In genomic region chr12:122421815-122422737, GRCh38 we compare ENCODE assay signal across 1 cellular context.
TF ChIP-seq lines count a peak whose summit lies in the region.

Gene CLIP1, minus strand, starts transcription at chr12:122422669. Its CDS starts 42,217 bp downstream, at chr12:122380452.

TF ChIP-seq in HepG2, 621 proteins besides CTCF, POLR2A, EP300 and RAD21 (continued from another document and continues in another):
- TF ChIP-seq PATZ1 (CRISPR knock-in tag; IDR thresholded peaks at IDR 0.05) (peak; percentile 29; the same call in 1 of the 2 replicates), ZBTB3 (CRISPR knock-in tag; IDR thresholded peaks at IDR 0.05; ENCODE audit: borderline replicate concordance, low read depth) (no peak), FOXO1 (CRISPR knock-in tag; IDR thresholded peaks at IDR 0.05) (0 out of 2 replicates have a peak, but pooled peaks have one; percentile 21), RNF2 (conservative IDR thresholded peaks at IDR 0.05; ENCODE audit: low read depth) (no peak), KAT7 (CRISPR knock-in tag; IDR thresholded peaks at IDR 0.05; ENCODE audit: borderline replicate concordance) (peak; percentile 78; the same call in 1 of the 2 replicates), STAG1 (CRISPR knock-in tag; IDR thresholded peaks at IDR 0.05) (peak; percentile 19; the same call in 1 of the 2 replicates), MBD4 (IDR thresholded peaks at IDR 0.05; ENCODE audit: borderline replicate concordance, low read length) (no peak), ZNF282 (IDR thresholded peaks at IDR 0.05; ENCODE audit: partially characterized antibody) (no peak), NKX3-1 (CRISPR knock-in tag; IDR thresholded peaks at IDR 0.05) (no peak), CENPX (CRISPR knock-in tag; IDR thresholded peaks at IDR 0.05) (no peak), HNF1B (CRISPR knock-in tag; IDR thresholded peaks at IDR 0.05) (no peak), ZNF503 (CRISPR knock-in tag; IDR thresholded peaks at IDR 0.05) (no peak), TAF15 (IDR thresholded peaks at IDR 0.05; ENCODE audit: low read depth, low read length, poor library complexity, severe bottlenecking) (no peak), ZIK1 (CRISPR knock-in tag; IDR thresholded peaks at IDR 0.05; ENCODE audit: borderline replicate concordance, low read depth) (peak; percentile 41; the same call in 1 of the 2 replicates), HNRNPK (IDR thresholded peaks at IDR 0.05; ENCODE audit: low read depth, low read length, poor library complexity, severe bottlenecking) (peak; percentile 57), ZNF530 (CRISPR knock-in tag; IDR thresholded peaks at IDR 0.05; ENCODE audit: low read depth) (no peak), ZNF615 (CRISPR knock-in tag; IDR thresholded peaks at IDR 0.05; ENCODE audit: borderline replicate concordance) (no peak), RCOR2 (CRISPR knock-in tag; IDR thresholded peaks at IDR 0.05) (no peak), ETV5 (CRISPR knock-in tag; IDR thresholded peaks at IDR 0.05; ENCODE audit: borderline replicate concordance) (peak; percentile 54), NR2F6 (IDR thresholded peaks at IDR 0.05) (no peak), NR2F6 (CRISPR knock-in tag; IDR thresholded peaks at IDR 0.05) (peak; percentile 26; the same call in 1 of the 2 replicates), NFKBIZ (CRISPR knock-in tag; IDR thresholded peaks at IDR 0.05) (no peak), MXI1 (IDR thresholded peaks at IDR 0.05; ENCODE audit: borderline replicate concordance, low read depth, low read length) (0 out of 3 replicates have a peak, but pooled peaks have one; percentile 14), ZKSCAN1 (IDR thresholded peaks at IDR 0.05; ENCODE audit: low read length) (no peak), ZFP82 (CRISPR knock-in tag; IDR thresholded peaks at IDR 0.05; ENCODE audit: borderline replicate concordance) (peak; percentile 35; the same call in 1 of the 2 replicates), ATF7-NPFF (CRISPR knock-in tag; IDR thresholded peaks at IDR 0.05; ENCODE audit: low read depth) (0 out of 2 replicates have a peak, but pooled peaks have one; percentile 15), PRMT3 (CRISPR knock-in tag; IDR thresholded peaks at IDR 0.05; ENCODE audit: borderline replicate concordance, low read depth) (peak; percentile 21; the same call in 1 of the 2 replicates), TERF1 (CRISPR knock-in tag; IDR thresholded peaks at IDR 0.05) (no peak), MXD1 (CRISPR knock-in tag; IDR thresholded peaks at IDR 0.05) (peak; percentile 52; the same call in 1 of the 2 replicates), ZNF782 (CRISPR knock-in tag; IDR thresholded peaks at IDR 0.05; ENCODE audit: borderline replicate concordance) (no peak), HES4 (CRISPR knock-in tag; IDR thresholded peaks at IDR 0.05; ENCODE audit: borderline replicate concordance) (peak; percentile 65; the same call in 1 of the 2 replicates), PREB (CRISPR knock-in tag; IDR thresholded peaks at IDR 0.05) (no peak), MTA3 (CRISPR knock-in tag; IDR thresholded peaks at IDR 0.05) (no peak), HMGA1 (CRISPR knock-in tag; conservative IDR thresholded peaks at IDR 0.05) (no peak), GATA4 (IDR thresholded peaks at IDR 0.05; ENCODE audit: borderline replicate concordance, low read depth) (no peak), KLF12 (CRISPR knock-in tag; IDR thresholded peaks at IDR 0.05; ENCODE audit: borderline replicate concordance) (no peak), ZNF232 (CRISPR knock-in tag; IDR thresholded peaks at IDR 0.05; ENCODE audit: borderline replicate concordance) (peak; percentile 46; the same call in 1 of the 2 replicates), ZNF225 (CRISPR knock-in tag; IDR thresholded peaks at IDR 0.05) (no peak), ZNF775 (CRISPR knock-in tag; IDR thresholded peaks at IDR 0.05; ENCODE audit: borderline replicate concordance) (no peak), CEBPG (CRISPR knock-in tag; IDR thresholded peaks at IDR 0.05) (no peak), TARDBP (CRISPR knock-in tag; IDR thresholded peaks at IDR 0.05) (no peak), FOXK2 (IDR thresholded peaks at IDR 0.05) (no peak), KLF16 (CRISPR knock-in tag; IDR thresholded peaks at IDR 0.05) (no peak), ISL2 (CRISPR knock-in tag; IDR thresholded peaks at IDR 0.05) (0 out of 2 replicates have a peak, but pooled peaks have one; percentile 22), ZNF446 (CRISPR knock-in tag; IDR thresholded peaks at IDR 0.05) (peak; percentile 78), KAT8 (CRISPR knock-in tag; IDR thresholded peaks at IDR 0.05) (no peak)
- TF ChIP-seq, protein P1, sequence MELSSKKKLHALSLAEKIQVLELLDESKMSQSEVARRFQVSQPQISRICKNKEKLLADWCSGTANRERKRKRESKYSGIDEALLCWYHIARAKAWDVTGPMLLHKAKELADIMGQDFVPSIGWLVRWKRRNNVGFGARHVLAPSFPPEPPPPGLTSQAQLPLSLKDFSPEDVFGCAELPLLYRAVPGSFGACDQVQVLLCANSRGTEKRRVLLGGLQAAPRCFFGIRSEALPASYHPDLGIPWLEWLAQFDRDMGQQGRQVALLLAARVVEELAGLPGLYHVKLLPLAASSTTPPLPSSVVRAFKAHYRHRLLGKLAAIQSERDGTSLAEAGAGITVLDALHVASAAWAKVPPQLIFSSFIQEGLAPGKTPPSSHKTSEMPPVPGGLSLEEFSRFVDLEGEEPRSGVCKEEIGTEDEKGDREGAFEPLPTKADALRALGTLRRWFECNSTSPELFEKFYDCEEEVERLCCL (CRISPR knock-in tag; IDR thresholded peaks at IDR 0.05; ENCODE audit: borderline replicate concordance): no peak
- TF ChIP-seq, protein P2, sequence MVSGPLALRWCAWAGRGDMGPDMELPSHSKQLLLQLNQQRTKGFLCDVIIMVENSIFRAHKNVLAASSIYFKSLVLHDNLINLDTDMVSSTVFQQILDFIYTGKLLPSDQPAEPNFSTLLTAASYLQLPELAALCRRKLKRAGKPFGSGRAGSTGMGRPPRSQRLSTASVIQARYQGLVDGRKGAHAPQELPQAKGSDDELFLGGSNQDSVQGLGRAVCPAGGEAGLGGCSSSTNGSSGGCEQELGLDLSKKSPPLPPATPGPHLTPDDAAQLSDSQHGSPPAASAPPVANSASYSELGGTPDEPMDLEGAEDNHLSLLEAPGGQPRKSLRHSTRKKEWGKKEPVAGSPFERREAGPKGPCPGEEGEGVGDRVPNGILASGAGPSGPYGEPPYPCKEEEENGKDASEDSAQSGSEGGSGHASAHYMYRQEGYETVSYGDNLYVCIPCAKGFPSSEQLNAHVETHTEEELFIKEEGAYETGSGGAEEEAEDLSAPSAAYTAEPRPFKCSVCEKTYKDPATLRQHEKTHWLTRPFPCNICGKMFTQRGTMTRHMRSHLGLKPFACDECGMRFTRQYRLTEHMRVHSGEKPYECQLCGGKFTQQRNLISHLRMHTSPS (CRISPR knock-in tag; IDR thresholded peaks at IDR 0.05; ENCODE audit: low read depth): no peak
- TF ChIP-seq, protein P3, sequence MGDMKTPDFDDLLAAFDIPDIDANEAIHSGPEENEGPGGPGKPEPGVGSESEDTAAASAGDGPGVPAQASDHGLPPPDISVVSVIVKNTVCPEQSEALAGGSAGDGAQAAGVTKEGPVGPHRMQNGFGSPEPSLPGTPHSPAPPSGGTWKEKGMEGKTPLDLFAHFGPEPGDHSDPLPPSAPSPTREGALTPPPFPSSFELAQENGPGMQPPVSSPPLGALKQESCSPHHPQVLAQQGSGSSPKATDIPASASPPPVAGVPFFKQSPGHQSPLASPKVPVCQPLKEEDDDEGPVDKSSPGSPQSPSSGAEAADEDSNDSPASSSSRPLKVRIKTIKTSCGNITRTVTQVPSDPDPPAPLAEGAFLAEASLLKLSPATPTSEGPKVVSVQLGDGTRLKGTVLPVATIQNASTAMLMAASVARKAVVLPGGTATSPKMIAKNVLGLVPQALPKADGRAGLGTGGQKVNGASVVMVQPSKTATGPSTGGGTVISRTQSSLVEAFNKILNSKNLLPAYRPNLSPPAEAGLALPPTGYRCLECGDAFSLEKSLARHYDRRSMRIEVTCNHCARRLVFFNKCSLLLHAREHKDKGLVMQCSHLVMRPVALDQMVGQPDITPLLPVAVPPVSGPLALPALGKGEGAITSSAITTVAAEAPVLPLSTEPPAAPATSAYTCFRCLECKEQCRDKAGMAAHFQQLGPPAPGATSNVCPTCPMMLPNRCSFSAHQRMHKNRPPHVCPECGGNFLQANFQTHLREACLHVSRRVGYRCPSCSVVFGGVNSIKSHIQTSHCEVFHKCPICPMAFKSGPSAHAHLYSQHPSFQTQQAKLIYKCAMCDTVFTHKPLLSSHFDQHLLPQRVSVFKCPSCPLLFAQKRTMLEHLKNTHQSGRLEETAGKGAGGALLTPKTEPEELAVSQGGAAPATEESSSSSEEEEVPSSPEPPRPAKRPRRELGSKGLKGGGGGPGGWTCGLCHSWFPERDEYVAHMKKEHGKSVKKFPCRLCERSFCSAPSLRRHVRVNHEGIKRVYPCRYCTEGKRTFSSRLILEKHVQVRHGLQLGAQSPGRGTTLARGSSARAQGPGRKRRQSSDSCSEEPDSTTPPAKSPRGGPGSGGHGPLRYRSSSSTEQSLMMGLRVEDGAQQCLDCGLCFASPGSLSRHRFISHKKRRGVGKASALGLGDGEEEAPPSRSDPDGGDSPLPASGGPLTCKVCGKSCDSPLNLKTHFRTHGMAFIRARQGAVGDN (CRISPR knock-in tag; IDR thresholded peaks at IDR 0.05): peak; percentile 60
- TF ChIP-seq, protein P4, sequence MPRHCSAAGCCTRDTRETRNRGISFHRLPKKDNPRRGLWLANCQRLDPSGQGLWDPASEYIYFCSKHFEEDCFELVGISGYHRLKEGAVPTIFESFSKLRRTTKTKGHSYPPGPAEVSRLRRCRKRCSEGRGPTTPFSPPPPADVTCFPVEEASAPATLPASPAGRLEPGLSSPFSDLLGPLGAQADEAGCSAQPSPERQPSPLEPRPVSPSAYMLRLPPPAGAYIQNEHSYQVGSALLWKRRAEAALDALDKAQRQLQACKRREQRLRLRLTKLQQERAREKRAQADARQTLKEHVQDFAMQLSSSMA (CRISPR knock-in tag; IDR thresholded peaks at IDR 0.05): no peak
